ENCODE assay signal across 7 cellular contexts in the genomic region with DNA sequence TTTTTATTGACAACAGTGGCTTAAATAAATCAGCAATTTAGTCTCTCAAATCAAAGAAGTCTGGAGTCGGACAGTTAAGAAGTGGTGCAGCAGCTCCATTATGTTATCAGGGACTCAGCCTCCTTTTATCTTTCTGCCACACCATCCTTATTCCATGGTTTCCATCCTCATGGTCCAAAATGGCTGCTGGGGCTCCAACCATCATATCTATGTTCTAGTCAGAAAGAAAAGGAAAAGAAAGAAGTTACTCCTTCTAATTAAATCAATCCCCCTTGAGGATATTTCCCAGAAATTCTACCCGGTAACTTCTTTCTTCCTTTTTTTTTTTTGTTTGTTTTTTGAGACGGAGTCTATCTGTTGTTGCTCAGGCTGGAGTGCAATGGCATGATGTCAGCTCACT.
"Had no signal": no experiment of that assay in that cellular context is flagged by ENCODE, and none has a peak within 500 bp of the region (broad histone marks: within the 10 kb centered on the region; RNA-seq: fewer than 3 reads in every experiment).

No MANE protein-coding gene starts in this region.

- DNase-seq: IMR-90, KBM-7, KG1 had no signal

- ATAC-seq: HepG2 had no signal

- H3K27ac ChIP-seq: HL-60, KMS-11 had no signal

- FAIRE-seq: HepG2, HTR-8/SVneo had no signal

- H3K4me2 ChIP-seq: KMS-11 had no signal

- H3K9ac ChIP-seq: KMS-11 had no signal
